Comparison of ENCODE assay signal across 25 cellular contexts in the genomic region with DNA sequence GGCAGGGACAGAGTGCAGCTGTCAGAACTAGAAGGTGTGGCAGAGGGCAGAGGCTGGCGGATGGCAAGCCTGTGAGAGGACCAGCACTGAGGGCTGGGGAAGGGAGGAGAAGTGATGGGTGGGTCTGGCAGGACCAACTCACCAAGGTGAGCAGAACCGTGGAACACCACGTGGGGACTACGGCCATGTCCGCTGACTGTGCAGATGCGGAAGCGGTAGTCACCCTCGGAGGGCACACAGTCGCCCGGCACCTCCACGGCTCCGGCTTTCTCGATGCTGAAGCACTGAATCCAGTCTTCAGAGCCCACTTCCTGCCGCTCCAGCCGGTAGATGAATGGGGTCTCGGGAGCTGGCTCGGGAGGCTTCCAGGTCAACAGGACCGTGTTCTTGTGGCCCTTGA. TPM values are rescaled to one million over a fixed set of nuclear protein-coding genes. Genes with fewer than 3 reads are reported as not detected.
DNase-seq lines count a peak whose midpoint lies in the region; ATAC-seq and TF ChIP-seq lines count a peak whose summit lies in the region.
"Had no signal": no experiment of that assay in that cellular context is flagged by ENCODE, and none has a peak within 500 bp of the region (broad histone marks: within the 10 kb centered on the region; RNA-seq: fewer than 3 reads in every experiment).

No MANE protein-coding gene starts in this region.

- ATAC-seq in Right ventricle myocardium superior (ENCODE audit: poor library complexity) (no peak), HG03039 (IDR thresholded peaks at IDR 0.05; ENCODE audit: unreplicated experiment) (no peak), HG02571 (IDR thresholded peaks at IDR 0.05; ENCODE audit: unreplicated experiment) (no peak)

- H3K27ac ChIP-seq in right atrium auricular region (no peak overlapping the region), mesendoderm (ENCODE audit: low read depth, low read length) (no peak overlapping the region), trophoblast cell (ENCODE audit: low read depth, low read length) (no peak overlapping the region)
- H3K27ac ChIP-seq: HL-60 had no signal

- H3K9ac ChIP-seq in mesendoderm (ENCODE audit: low read length) (no peak overlapping the region), trophoblast cell (ENCODE audit: low read length) (no peak overlapping the region)

- H3K9me3 ChIP-seq in right atrium auricular region (no peaks in the 10 kb centered on the region), trophoblast cell (ENCODE audit: insufficient read depth, low read depth, low read length) (peaks cover 3% of the 10 kb centered on the region)
- H3K9me3 ChIP-seq: MG63 had no signal

- WGBS in mesendoderm (ENCODE audit: extremely low coverage, insufficient coverage, low lambda C conversion rate): no CpG with 5 or more reads among the region's 18 CpGs
- no CpG with 5 or more reads among the region's 18 CpGs for WGBS in trophoblast cell (ENCODE audit: extremely low coverage, insufficient coverage, insufficient read length)

- H4K5ac ChIP-seq in mesendoderm (ENCODE audit: low read length): no peak overlapping the region

- H2BK5ac ChIP-seq in mesendoderm (ENCODE audit: low read length) (no peak overlapping the region), trophoblast cell (ENCODE audit: low read depth, low read length, poor library complexity) (no peak overlapping the region)

- H3K4me1 ChIP-seq in right atrium auricular region (peaks cover 0 to 19% of the 10 kb centered on the region in 2 donors), mesendoderm (ENCODE audit: control insufficient read depth, low read depth, low read length) (peaks cover 4% of the 10 kb centered on the region), trophoblast cell (ENCODE audit: control insufficient read depth in 1 of 2, insufficient read depth in 2 of 2, low read length in 2 of 2) (peaks cover 15 to 28% of the 10 kb centered on the region in 2 experiments)

- TF ChIP-seq CTCF in right atrium auricular region (IDR thresholded peaks at IDR 0.05): no peak

- no peak overlapping the region for H2BK15ac ChIP-seq in mesendoderm (replicated peaks; ENCODE audit: low read depth)

- no peak overlapping the region for H4K91ac ChIP-seq in trophoblast cell (ENCODE audit: low read depth, low read length)

- H3K56ac ChIP-seq in mesendoderm (ENCODE audit: low read length): peak overlapping the region; percentile 64

- H3K4ac ChIP-seq in mesendoderm (ENCODE audit: low read depth, low read length): no peak overlapping the region
- no peak overlapping the region for H3K4ac ChIP-seq in trophoblast cell (ENCODE audit: low read depth, low read length)

- H4K12ac ChIP-seq in trophoblast cell (ENCODE audit: low read depth, low read length): no peak overlapping the region

- H2AK5ac ChIP-seq in mesendoderm (ENCODE audit: low read length) (no peak overlapping the region), trophoblast cell (ENCODE audit: low read length) (no peak overlapping the region)

- intact Hi-C loops in Right ventricle myocardium superior (cut with DNase I): no loop called here

- H3K79me1 ChIP-seq in mesendoderm (ENCODE audit: low read length) (no peaks in the 10 kb centered on the region), trophoblast cell (ENCODE audit: low read length) (peaks cover 25% of the 10 kb centered on the region)

- no peak overlapping the region for H2AFZ ChIP-seq in trophoblast cell (ENCODE audit: insufficient read depth, low read length, poor library complexity)

- H4K8ac ChIP-seq in mesendoderm (ENCODE audit: low read depth, low read length) (no peak overlapping the region), trophoblast cell (ENCODE audit: low read depth, low read length) (no peak overlapping the region)

- H3K14ac ChIP-seq in trophoblast cell (ENCODE audit: low read length): no peak overlapping the region

- H3K27me3 ChIP-seq in right atrium auricular region (no peaks in the 10 kb centered on the region), mesendoderm (ENCODE audit: insufficient read depth, low read length, poor library complexity) (no peaks in the 10 kb centered on the region), trophoblast cell (ENCODE audit: insufficient read depth, low read length) (no peaks in the 10 kb centered on the region)
- H3K27me3 ChIP-seq: MG63 had no signal

- no peak overlapping the region for H3K4me3 ChIP-seq in right atrium auricular region
- H3K4me3 ChIP-seq in mesendoderm (ENCODE audit: low read length): no peak overlapping the region
- H3K4me3 ChIP-seq in trophoblast cell (ENCODE audit: low read depth, low read length): peak overlapping the region; percentile 6
- H3K4me3 ChIP-seq: MG63 had no signal

- DNase-seq in Right ventricle myocardium superior (peak; percentile 37), right atrium auricular region (ENCODE audit: low spot score) (no peak), HuH-7.5 (ENCODE audit: low spot score) (peak; percentile 7), mesendoderm (no peak), trophoblast cell (no peak)
- DNase-seq in activated T-cell treated with anti-CD3 and anti-CD28 coated beads, Interleukin-2, amount 50 U/mL, for 1 hour: no peak
- DNase-seq: 8988T, Calu3, DMS153, DND-41, HFFc6, KG1, MG63, NCI-H1048, NCI-H1417, NCI-H1694 treated with DMSO at 0.1 percent for 48 hours, NCI-H2081, NCI-H226, NCI-H510A, NCI-H69, RPMI8226, SHP77 treated with DMSO at 0.1 percent for 48 hours had no signal

- H3K18ac ChIP-seq in mesendoderm (ENCODE audit: low read length) (no peak overlapping the region), trophoblast cell (ENCODE audit: low read length) (no peak overlapping the region)

- H3K79me2 ChIP-seq in mesendoderm (ENCODE audit: control insufficient read depth, insufficient read depth, low read length) (peaks cover 6% of the 10 kb centered on the region), trophoblast cell (ENCODE audit: control insufficient read depth, insufficient read depth, low read length, poor library complexity) (peaks cover 12% of the 10 kb centered on the region)

- peaks cover 27% of the 10 kb centered on the region for H3K36me3 ChIP-seq in right atrium auricular region
- H3K36me3 ChIP-seq in mesendoderm (ENCODE audit: control insufficient read depth, insufficient read depth, low read length): no peaks in the 10 kb centered on the region
- peaks cover 59 to 65% of the 10 kb centered on the region in 2 experiments for H3K36me3 ChIP-seq in trophoblast cell (ENCODE audit: control insufficient read depth in 1 of 2, insufficient read depth in 2 of 2, low read length in 2 of 2)

- H2BK12ac ChIP-seq in trophoblast cell (ENCODE audit: low read length): no peak overlapping the region

- no peak overlapping the region for H3K23ac ChIP-seq in mesendoderm (ENCODE audit: low read length)
- H3K23ac ChIP-seq in trophoblast cell (ENCODE audit: low read length): no peak overlapping the region

- H2BK120ac ChIP-seq in mesendoderm (ENCODE audit: low read depth, low read length) (no peak overlapping the region), trophoblast cell (ENCODE audit: insufficient read depth, low read length, poor library complexity) (no peak overlapping the region)

- H3K4me2 ChIP-seq in mesendoderm (ENCODE audit: low read length): no peak overlapping the region
- no peak overlapping the region for H3K4me2 ChIP-seq in trophoblast cell (ENCODE audit: low read length)

RNA-seq across cellular contexts. Expression of a gene that starts 4.2 kb away (rescaled TPM):
- 165 TPM for total RNA-seq in Right ventricle myocardium superior
- 100 to 1,000 TPM; 150 to 157 TPM for total RNA-seq in right atrium auricular region
- polyA plus RNA-seq in mesendoderm (2013, experiment 1 of 2): 51.2 TPM
- polyA plus RNA-seq in mesendoderm (2013, experiment 2 of 2): 51.9 TPM
- polyA plus RNA-seq in trophoblast cell (2013): 155 and 158 TPM in 2 replicates

RNA-seq across cellular contexts. Expression of a gene that starts 5.0 kb away (rescaled TPM):
- total RNA-seq in Right ventricle myocardium superior (2.6 TPM), right atrium auricular region (10 to 100 TPM in 1 of 2 donors, 1 to 10 TPM in 1; 1.0 to 28.3 TPM)
- 0.84 TPM for polyA plus RNA-seq in mesendoderm (2013, experiment 1 of 2)
- 0.85 TPM for polyA plus RNA-seq in mesendoderm (2013, experiment 2 of 2)
- polyA plus RNA-seq in trophoblast cell (2013): 24.7 and 27.9 TPM in 2 replicates

RNA-seq across cellular contexts. Expression of a gene that starts 23.3 kb away (rescaled TPM):
- total RNA-seq in Right ventricle myocardium superior (2.6 TPM), right atrium auricular region (1 to 10 TPM; 1.8 to 4.3 TPM)
- polyA plus RNA-seq in mesendoderm (2013, experiment 1 of 2): 3.7 TPM
- polyA plus RNA-seq in mesendoderm (2013, experiment 2 of 2): 3.7 TPM
- polyA plus RNA-seq in trophoblast cell (2013): 5.0 and 5.5 TPM in 2 replicates

RNA-seq across cellular contexts. Expression of a gene that starts 23.5 kb away (rescaled TPM):
- total RNA-seq in Right ventricle myocardium superior (85.9 TPM), right atrium auricular region (100 to 1,000 TPM; 206 to 228 TPM)
- 50.4 TPM for polyA plus RNA-seq in mesendoderm (2013, experiment 1 of 2)
- 50.4 TPM for polyA plus RNA-seq in mesendoderm (2013, experiment 2 of 2)
- 150 and 167 TPM in 2 replicates for polyA plus RNA-seq in trophoblast cell (2013)

RNA-seq across cellular contexts. Expression of a gene that starts 30.5 kb away (rescaled TPM):
- 15.6 TPM for total RNA-seq in Right ventricle myocardium superior
- 1 to 10 TPM; 5.5 to 6.6 TPM for total RNA-seq in right atrium auricular region
- polyA plus RNA-seq in mesendoderm (2013, experiment 1 of 2): 14.4 TPM
- 12.7 TPM for polyA plus RNA-seq in mesendoderm (2013, experiment 2 of 2)
- 19.1 and 19.7 TPM in 2 replicates for polyA plus RNA-seq in trophoblast cell (2013)

Comparison
In these comparisons a context has a peak if more than half of its experiments do, and no peak if none do; other contexts are left out.
1. DNase-seq: peak in Right ventricle myocardium superior (single experiment) and HuH-7.5 (single experiment); none in right atrium auricular region (single experiment), mesendoderm (single experiment), trophoblast cell (0 of 2) and activated T-cell treated with anti-CD3 and anti-CD28 coated beads, Interleukin-2, amount 50 U/mL, for 1 hour (single experiment).